Comparison of ENCODE assay signal across 14 cellular contexts in genomic region chr17:3817851-3818605, GRCh38.
"Had no signal": no experiment of that assay in that cellular context is flagged by ENCODE, and none has a peak within 500 bp of the region (broad histone marks: within the 10 kb centered on the region; RNA-seq: fewer than 3 reads in every experiment).

No MANE protein-coding gene starts in this region.

- H3K27me3 Mint-ChIP-seq: activated naive CD8-positive, alpha-beta T cell treated with anti-CD3 and anti-CD28 coated beads, Interleukin-2, amount 50 U/mL, for 24 hours; naive thymus-derived CD4-positive, alpha-beta T cell had no signal

- DNase-seq: activated CD4-positive, alpha-beta T cell treated with anti-CD3 and anti-CD28 coated beads, Interleukin-2, amount 50 U/mL, for 4 hours; activated naive CD8-positive, alpha-beta T cell treated with anti-CD3 and anti-CD28 coated beads, Interleukin-2, amount 50 U/mL, for 24 hours; activated T-cell treated with anti-CD3 and anti-CD28 coated beads, Interleukin-2, amount 50 U/mL, for 48 hours; effector CD8-positive, alpha-beta T cell; glutamatergic neuron; immature natural killer cell; left lung; naive thymus-derived CD4-positive, alpha-beta T cell; sigmoid colon; stimulated activated CD4-positive, alpha-beta T cell treated with anti-CD3 and anti-CD28 coated beads, Interleukin-2, amount 100 ng/mL, for 24 hours; stimulated activated naive CD4-positive, alpha-beta T cell treated with Interleukin-2 at 50 U/mL for 16 hours; T-helper 2 cell; testis; upper lobe of right lung had no signal

- ATAC-seq: activated naive CD8-positive, alpha-beta T cell treated with anti-CD3 and anti-CD28 coated beads, Interleukin-2, amount 50 U/mL, for 24 hours; left lung; naive thymus-derived CD4-positive, alpha-beta T cell; upper lobe of right lung had no signal

- H3K4me3 Mint-ChIP-seq: activated naive CD8-positive, alpha-beta T cell treated with anti-CD3 and anti-CD28 coated beads, Interleukin-2, amount 50 U/mL, for 24 hours; immature natural killer cell; naive thymus-derived CD4-positive, alpha-beta T cell had no signal

- H3K27ac Mint-ChIP-seq: activated naive CD8-positive, alpha-beta T cell treated with anti-CD3 and anti-CD28 coated beads, Interleukin-2, amount 50 U/mL, for 24 hours had no signal

- H3K9me3 Mint-ChIP-seq: activated naive CD8-positive, alpha-beta T cell treated with anti-CD3 and anti-CD28 coated beads, Interleukin-2, amount 50 U/mL, for 24 hours; immature natural killer cell; naive thymus-derived CD4-positive, alpha-beta T cell had no signal
